In genomic region chr18:48943333-48943732, GRCh38 we compare ENCODE assay signal across 14 cellular contexts. TPM values are rescaled to one million over a fixed set of nuclear protein-coding genes. Genes with fewer than 3 reads are reported as not detected.
DNase-seq lines count a peak whose midpoint lies in the region; ATAC-seq and TF ChIP-seq lines count a peak whose summit lies in the region.
"Had no signal": no experiment of that assay in that cellular context is flagged by ENCODE, and none has a peak within 500 bp of the region (broad histone marks: within the 10 kb centered on the region; RNA-seq: fewer than 3 reads in every experiment).

No MANE protein-coding gene starts in this region.

- H3K9me3 Mint-ChIP-seq in activated CD4-positive, alpha-beta T cell treated with anti-CD3 and anti-CD28 coated beads, Interleukin-2, amount 10 ng/mL, durations not matched to agents 7 days and 5 days, result no peaks in the 10 kb centered on the region
- H3K9me3 Mint-ChIP-seq: CD14-positive monocyte had no signal

- H3K27me3 Mint-ChIP-seq in activated CD4-positive, alpha-beta T cell treated with anti-CD3 and anti-CD28 coated beads, Interleukin-2, amount 10 ng/mL, durations not matched to agents 7 days and 5 days, result no peaks in the 10 kb centered on the region

- intact Hi-C loops in adrenal gland (cut with DNase I), result loop anchor here (10.0 kb wide), 4 partner anchors 109 to 269 kb away; no protein-coding TSS in a partner anchor

- CTCF ChIA-PET in activated CD4-positive, alpha-beta T cell treated with anti-CD3 and anti-CD28 coated beads, Interleukin-2, amount 10 ng/mL, durations not matched to agents 7 days and 5 days (lab: Charles Lee), result no interaction called here
- CTCF ChIA-PET in HEK293T (lab: Yijun Ruan, JAX), result no interaction called here

- no peak for DNase-seq in activated CD4-positive, alpha-beta T cell treated with anti-CD3 and anti-CD28 coated beads, Interleukin-2, amount 10 ng/mL, durations not matched to agents 7 days and 5 days
- no peak for DNase-seq in activated CD4-positive, alpha-beta T cell treated with anti-CD3 and anti-CD28 coated beads, Interleukin-2, amount 50 U/mL, for 1 hour
- DNase-seq in adrenal gland (no peak), HEK293T (ENCODE audit: extremely low spot score) (no peak), NCI-H82 (lab: John Stamatoyannopoulos, UW) (no peak)
- DNase-seq: activated gamma-delta T cell treated with Interleukin-2 at 50 U/mL for 16 hours; glutamatergic neuron; MG63; stimulated activated CD4-positive, alpha-beta T cell treated with anti-CD3 and anti-CD28 coated beads, Interleukin-15, amount 100 ng/mL, for 24 hours had no signal

- peak overlapping the region; percentile 34 for H3K4me3 Mint-ChIP-seq in activated CD4-positive, alpha-beta T cell treated with anti-CD3 and anti-CD28 coated beads, Interleukin-2, amount 10 ng/mL, durations not matched to agents 7 days and 5 days
- H3K4me3 Mint-ChIP-seq: CD14-positive monocyte had no signal

- H3K9me3 ChIP-seq in adrenal gland (replicated peaks in 1 of 3) (no peaks in the 10 kb centered on the region), liver (ENCODE audit: control insufficient read depth in 4 of 4, low read length in 3 of 4) (no peaks in the 10 kb centered on the region), stomach smooth muscle (ENCODE audit: control insufficient read depth in 2 of 2, low read length in 2 of 2) (no peaks in the 10 kb centered on the region)
- H3K9me3 ChIP-seq: MG63 had no signal

- H3K27me3 ChIP-seq in adrenal gland (no peaks in the 10 kb centered on the region), liver (ENCODE audit: control insufficient read depth in 4 of 4, insufficient read depth in 4 of 4, low read length in 3 of 4) (no peaks in the 10 kb centered on the region), stomach smooth muscle (ENCODE audit: control insufficient read depth in 1 of 2, insufficient read depth in 2 of 2, low read length in 2 of 2) (no peaks in the 10 kb centered on the region)
- H3K27me3 ChIP-seq: MG63 had no signal

- 72 to 82% (median 76%) methylated on average over 5 to 7 of the region's 7 CpGs for WGBS in adrenal gland, 4 donors
- 65% methylated on average over 7 of the region's 7 CpGs for WGBS in liver

- H3K27ac Mint-ChIP-seq in activated CD4-positive, alpha-beta T cell treated with anti-CD3 and anti-CD28 coated beads, Interleukin-2, amount 10 ng/mL, durations not matched to agents 7 days and 5 days, result peak overlapping the region; percentile 83

- H3K9ac ChIP-seq in liver (ENCODE audit: low read depth in 1 of 2, low read length in 2 of 2), result no peak overlapping the region
- peak overlapping the region in 1 of 2 donors; percentile 29 for H3K9ac ChIP-seq in stomach smooth muscle (ENCODE audit: low read length in 2 of 2)

- TF ChIP-seq POLR2A in adrenal gland (IDR thresholded peaks at IDR 0.05), result no peak

- H3K36me3 Mint-ChIP-seq in activated CD4-positive, alpha-beta T cell treated with anti-CD3 and anti-CD28 coated beads, Interleukin-2, amount 10 ng/mL, durations not matched to agents 7 days and 5 days (ENCODE audit: low read depth), result peaks cover 90% of the 10 kb centered on the region

- H3K4me1 Mint-ChIP-seq in activated CD4-positive, alpha-beta T cell treated with anti-CD3 and anti-CD28 coated beads, Interleukin-2, amount 10 ng/mL, durations not matched to agents 7 days and 5 days, result peaks cover 98% of the 10 kb centered on the region

- peaks cover 81 to 98% of the 10 kb centered on the region in 2 donors for H3K4me1 ChIP-seq in adrenal gland (replicated peaks in 1 of 2)
- H3K4me1 ChIP-seq in liver (ENCODE audit: control insufficient read depth in 4 of 4, insufficient read depth in 4 of 4, low read length in 3 of 4), result peaks cover 25 to 94% (median 82%) of the 10 kb centered on the region in 4 donors
- peaks cover 91% of the 10 kb centered on the region for H3K4me1 ChIP-seq in stomach smooth muscle (ENCODE audit: control insufficient read depth, insufficient read depth, low read length)

- no peak for ATAC-seq in HG02981 (IDR thresholded peaks at IDR 0.05; ENCODE audit: unreplicated experiment)

- H3K4me3 ChIP-seq in adrenal gland, result no peak overlapping the region
- no peak overlapping the region for H3K4me3 ChIP-seq in liver (ENCODE audit: low read depth in 1 of 3, low read length in 3 of 3)
- H3K4me3 ChIP-seq in stomach smooth muscle (ENCODE audit: low read length in 2 of 2), result peak overlapping the region in 1 of 2 donors; percentile 52
- H3K4me3 ChIP-seq: MG63, SK-N-MC had no signal

- H3K36me3 ChIP-seq in adrenal gland (replicated peaks in 1 of 2) (peaks cover 0 to 8% of the 10 kb centered on the region in 2 donors), liver (ENCODE audit: control insufficient read depth in 4 of 4, insufficient read depth in 3 of 4, low read depth in 1 of 4, low read length in 3 of 4) (peaks cover 0 to 2% (median 0%) of the 10 kb centered on the region in 4 donors), stomach smooth muscle (ENCODE audit: control insufficient read depth in 2 of 2, insufficient read depth in 2 of 2, low read length in 2 of 2) (peaks cover 5 to 10% of the 10 kb centered on the region in 2 donors)

- TF ChIP-seq RAD21 in liver (IDR thresholded peaks at IDR 0.05), result no peak

- TF ChIP-seq CTCF in adrenal gland (IDR thresholded peaks at IDR 0.05), result no peak
- no peak for TF ChIP-seq CTCF in liver (IDR thresholded peaks at IDR 0.05; ENCODE audit: low read depth, low read length, missing input control)

- H3K27ac ChIP-seq in adrenal gland (peak overlapping the region in 4 of 5 donors; percentile 38 to 99 (median 75)), liver (ENCODE audit: low read depth in 1 of 2, low read length in 2 of 2) (peak overlapping the region; percentile 35 to 42), stomach smooth muscle (ENCODE audit: low read length) (peak overlapping the region; percentile 46)
- H3K27ac ChIP-seq: SK-N-MC had no signal

- POLR2A ChIA-PET in activated CD4-positive, alpha-beta T cell treated with anti-CD3 and anti-CD28 coated beads, Interleukin-2, amount 10 ng/mL, durations not matched to agents 7 days and 5 days (lab: Charles Lee), result no interaction called here
- POLR2A ChIA-PET in HEK293T (lab: Yijun Ruan, JAX), result no interaction called here

TF ChIP-seq in liver, 16 proteins besides CTCF, POLR2A, EP300 and RAD21 (continues in another document):
- TF ChIP-seq NR2F2 (IDR thresholded peaks at IDR 0.05), result no peak
- no peak for TF ChIP-seq EGR1 (IDR thresholded peaks at IDR 0.05; ENCODE audit: low read depth in 2 of 2)
- TF ChIP-seq, protein P1, sequence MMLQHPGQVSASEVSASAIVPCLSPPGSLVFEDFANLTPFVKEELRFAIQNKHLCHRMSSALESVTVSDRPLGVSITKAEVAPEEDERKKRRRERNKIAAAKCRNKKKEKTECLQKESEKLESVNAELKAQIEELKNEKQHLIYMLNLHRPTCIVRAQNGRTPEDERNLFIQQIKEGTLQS (IDR thresholded peaks at IDR 0.05), result no peak
- TF ChIP-seq HNF4A (conservative IDR thresholded peaks at IDR 0.05), result no peak
- no peak for TF ChIP-seq RXRA (IDR thresholded peaks at IDR 0.05)
- no peak for TF ChIP-seq FOXA2 (IDR thresholded peaks at IDR 0.05)
- TF ChIP-seq TAF1 (conservative IDR thresholded peaks at IDR 0.05), result no peak
- no peak for TF ChIP-seq ZBTB33 (IDR thresholded peaks at IDR 0.05)

TF ChIP-seq in HEK293T, 16 proteins besides CTCF, POLR2A, EP300 and RAD21:
- TF ChIP-seq LEF1 (IDR thresholded peaks at IDR 0.05; ENCODE audit: borderline replicate concordance), result no peak
- no peak for TF ChIP-seq FOXM1 (IDR thresholded peaks at IDR 0.05; ENCODE audit: borderline replicate concordance)
- TF ChIP-seq TARDBP (IDR thresholded peaks at IDR 0.05), result no peak
- TF ChIP-seq HDGF (IDR thresholded peaks at IDR 0.05; ENCODE audit: borderline replicate concordance), result no peak
- no peak for TF ChIP-seq SUZ12 (IDR thresholded peaks at IDR 0.05)
- no peak for TF ChIP-seq ELF4 (IDR thresholded peaks at IDR 0.05)
- no peak for TF ChIP-seq FOXK2 (IDR thresholded peaks at IDR 0.05)
- TF ChIP-seq, protein P2, sequence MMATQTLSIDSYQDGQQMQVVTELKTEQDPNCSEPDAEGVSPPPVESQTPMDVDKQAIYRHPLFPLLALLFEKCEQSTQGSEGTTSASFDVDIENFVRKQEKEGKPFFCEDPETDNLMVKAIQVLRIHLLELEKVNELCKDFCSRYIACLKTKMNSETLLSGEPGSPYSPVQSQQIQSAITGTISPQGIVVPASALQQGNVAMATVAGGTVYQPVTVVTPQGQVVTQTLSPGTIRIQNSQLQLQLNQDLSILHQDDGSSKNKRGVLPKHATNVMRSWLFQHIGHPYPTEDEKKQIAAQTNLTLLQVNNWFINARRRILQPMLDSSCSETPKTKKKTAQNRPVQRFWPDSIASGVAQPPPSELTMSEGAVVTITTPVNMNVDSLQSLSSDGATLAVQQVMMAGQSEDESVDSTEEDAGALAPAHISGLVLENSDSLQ (IDR thresholded peaks at IDR 0.05), result no peak
- TF ChIP-seq L3MBTL2 (conservative IDR thresholded peaks at IDR 0.05), result no peak
- no peak for TF ChIP-seq ARNT (IDR thresholded peaks at IDR 0.05)
- TF ChIP-seq FOXA1 (IDR thresholded peaks at IDR 0.05), result no peak
- TF ChIP-seq NFRKB (IDR thresholded peaks at IDR 0.05), result no peak
- TF ChIP-seq CTBP1 (IDR thresholded peaks at IDR 0.05; ENCODE audit: borderline replicate concordance), result no peak
- no peak for TF ChIP-seq SP1 (IDR thresholded peaks at IDR 0.05)
- TF ChIP-seq ZNF384 (IDR thresholded peaks at IDR 0.05), result no peak
- no peak for TF ChIP-seq BHLHE40 (IDR thresholded peaks at IDR 0.05; ENCODE audit: borderline replicate concordance)

RNA-seq across cellular contexts. Expression of gene SMAD7, which starts 7.4 kb away (rescaled TPM):
- total RNA-seq in activated CD4-positive, alpha-beta T cell treated with anti-CD3 and anti-CD28 coated beads, Interleukin-2, amount 10 ng/mL, durations not matched to agents 7 days and 5 days, result 10 to 100 TPM; 19.5 to 21.7 TPM
- total RNA-seq in adrenal gland (10 to 100 TPM; 14.5 to 68.3 (median 25.5) TPM), liver (10 to 100 TPM in 1 of 2 donors, 1 to 10 TPM in 1; 9.4 to 11.8 TPM)
- polyA plus RNA-seq in adrenal gland (10 to 100 TPM in 1 of 3 donors, 1 to 10 TPM in 2; 6.1 to 12.6 (median 8.2) TPM), liver (10 to 100 TPM in 1 of 2 donors, 1 to 10 TPM in 1; 3.2 to 10.7 TPM)
